8 cellular contexts compared by ENCODE assay signal in genomic region chr1:1307261-1307907, GRCh38. TPM values are rescaled to one million over a fixed set of nuclear protein-coding genes. Genes with fewer than 3 reads are reported as not detected.
DNase-seq lines count a peak whose midpoint lies in the region; ATAC-seq and TF ChIP-seq lines count a peak whose summit lies in the region.

No MANE protein-coding gene starts in this region.

- H3K36me3 ChIP-seq in BJ (ENCODE audit: control insufficient read depth, insufficient read depth, low read length) (peaks cover 16% of the 10 kb centered on the region), vagina (peaks cover 0 to 14% of the 10 kb centered on the region in 2 donors)

- peak overlapping the region; percentile 88 for H3K4me3 ChIP-seq in BJ (ENCODE audit: low read depth, low read length)
- peak overlapping the region; percentile 81 for H3K4me3 ChIP-seq in Jurkat, Clone E6-1 (ENCODE audit: low read length)
- H3K4me3 ChIP-seq in vagina, result peak overlapping the region; percentile 95 to 97

- intact Hi-C loops in vagina (cut with DNase I), result loop anchor here (5.0 kb wide), 1 partner anchor 40 kb away; the partner anchor contains the start of gene DVL1

- DNase-seq in BJ (ENCODE audit: low read depth), result no peak
- DNase-seq in Jurkat, Clone E6-1 (ENCODE audit: low read depth, low spot score), result no peak
- peak; percentile 19 for DNase-seq in cerebellar cortex (ENCODE audit: low spot score)
- DNase-seq in lung microvascular endothelial cell (ENCODE audit: low read depth in 2 of 2), result peak; percentile 35 to 37
- no peak for DNase-seq in vagina (ENCODE audit: extremely low spot score in 2 of 2)
- no peak for DNase-seq in stimulated activated CD4-positive, alpha-beta T cell treated with anti-CD3 and anti-CD28 coated beads, Interleukin-4, amount 100 ng/mL, for 1 hour
- DNase-seq in iPS-NIHi7 (ENCODE audit: extremely low spot score), result no peak

- ATAC-seq in GM19455 (IDR thresholded peaks at IDR 0.05; ENCODE audit: unreplicated experiment), result peak; percentile 4

- POLR2A ChIA-PET in BJ (lab: Charles Lee), result no interaction called here

- peaks cover 69% of the 10 kb centered on the region for H3K4me1 ChIP-seq in vagina

- H3K9me3 ChIP-seq in vagina, result no peaks in the 10 kb centered on the region

- TF ChIP-seq POLR2A in vagina (IDR thresholded peaks at IDR 0.05), result no peak

- no peak for TF ChIP-seq CTCF in BJ (IDR thresholded peaks at IDR 0.05; ENCODE audit: insufficient read depth, low read depth, low read length)
- TF ChIP-seq CTCF in vagina (IDR thresholded peaks at IDR 0.05), result no peak

- H3K27ac ChIP-seq in vagina, result peak overlapping the region; percentile 93

- no peaks in the 10 kb centered on the region for H3K27me3 ChIP-seq in BJ (ENCODE audit: control insufficient read depth, insufficient read depth, low read length)
- H3K27me3 ChIP-seq in vagina, result no peaks in the 10 kb centered on the region

- CTCF ChIA-PET in BJ (lab: Yijun Ruan, JAX), result interaction anchor here (0.6 kb wide), 1 partner anchor 332 kb away, joined by 3 read pairs; no protein-coding TSS in a partner anchor

RNA-seq across cellular contexts. Expression of gene ACAP3, which starts 0.3 kb away (rescaled TPM):
- 19.5 and 33.9 TPM in 2 replicates for polyA plus RNA-seq in BJ (2011; rRNA removed)
- polyA minus RNA-seq in BJ (2011; rRNA and poly(A)+ RNA removed), result 26.2 and 30.9 TPM in 2 replicates
- 66.3 TPM for polyA plus RNA-seq in Jurkat, Clone E6-1 (2012; ENCODE audit: insufficient read depth, insufficient read length)
- total RNA-seq in lung microvascular endothelial cell (10.0 and 14.7 TPM in 2 replicates), vagina (68.5 TPM)

RNA-seq across cellular contexts. Expression of gene PUSL1, which starts 1.0 kb away (rescaled TPM):
- polyA plus RNA-seq in BJ (2011; rRNA removed), result 11.9 and 18.2 TPM in 2 replicates
- 3.8 and 4.9 TPM in 2 replicates for polyA minus RNA-seq in BJ (2011; rRNA and poly(A)+ RNA removed)
- 21.7 TPM for polyA plus RNA-seq in Jurkat, Clone E6-1 (2012; ENCODE audit: insufficient read depth, insufficient read length)
- 6.9 and 8.1 TPM in 2 replicates for total RNA-seq in lung microvascular endothelial cell
- 31.2 TPM for total RNA-seq in vagina

RNA-seq across cellular contexts. Expression of gene INTS11, which starts 17.1 kb away (rescaled TPM):
- 52.0 and 95.8 TPM in 2 replicates for polyA plus RNA-seq in BJ (2011; rRNA removed)
- 65.8 and 103 TPM in 2 replicates for polyA minus RNA-seq in BJ (2011; rRNA and poly(A)+ RNA removed)
- 136 TPM for polyA plus RNA-seq in Jurkat, Clone E6-1 (2012; ENCODE audit: insufficient read depth, insufficient read length)
- 44.9 and 50.4 TPM in 2 replicates for total RNA-seq in lung microvascular endothelial cell
- 142 TPM for total RNA-seq in vagina

RNA-seq across cellular contexts. Expression of gene CPTP, which starts 17.2 kb away (rescaled TPM):
- 11.1 and 14.2 TPM in 2 replicates for polyA plus RNA-seq in BJ (2011; rRNA removed)
- 5.4 and 7.7 TPM in 2 replicates for polyA minus RNA-seq in BJ (2011; rRNA and poly(A)+ RNA removed)
- polyA plus RNA-seq in Jurkat, Clone E6-1 (2012; ENCODE audit: insufficient read depth, insufficient read length), result 6.3 TPM
- total RNA-seq in lung microvascular endothelial cell, result 10.7 and 16.3 TPM in 2 replicates
- 20.9 TPM for total RNA-seq in vagina

RNA-seq across cellular contexts. Expression of gene TAS1R3, which starts 23.7 kb away (rescaled TPM):
- polyA plus RNA-seq in BJ (2011; rRNA removed), result 0.06 and 0.11 TPM in 2 replicates
- polyA minus RNA-seq in BJ (2011; rRNA and poly(A)+ RNA removed), result 0.14 TPM in 1 of 2 replicates, not detected in the other
- polyA plus RNA-seq in Jurkat, Clone E6-1 (2012; ENCODE audit: insufficient read depth, insufficient read length), result not detected
- total RNA-seq in lung microvascular endothelial cell (under 0.01 and 0.20 TPM in 2 replicates), vagina (0.74 TPM)

Comparison
In these comparisons a context has a peak if more than half of its experiments do, and no peak if none do; other contexts are left out.
1. DNase-seq: peak in cerebellar cortex (single experiment) and lung microvascular endothelial cell (2 of 2); none in BJ (single experiment), Jurkat, Clone E6-1 (single experiment), vagina (0 of 2), stimulated activated CD4-positive, alpha-beta T cell treated with anti-CD3 and anti-CD28 coated beads, Interleukin-4, amount 100 ng/mL, for 1 hour (single experiment) and iPS-NIHi7 (single experiment).
2. Peak in every context shown above with its lines, with median percentiles within 50 percentile points of each other: H3K4me3 ChIP-seq.